Comparison of ENCODE assay signal across 10 cellular contexts in the genomic region with DNA sequence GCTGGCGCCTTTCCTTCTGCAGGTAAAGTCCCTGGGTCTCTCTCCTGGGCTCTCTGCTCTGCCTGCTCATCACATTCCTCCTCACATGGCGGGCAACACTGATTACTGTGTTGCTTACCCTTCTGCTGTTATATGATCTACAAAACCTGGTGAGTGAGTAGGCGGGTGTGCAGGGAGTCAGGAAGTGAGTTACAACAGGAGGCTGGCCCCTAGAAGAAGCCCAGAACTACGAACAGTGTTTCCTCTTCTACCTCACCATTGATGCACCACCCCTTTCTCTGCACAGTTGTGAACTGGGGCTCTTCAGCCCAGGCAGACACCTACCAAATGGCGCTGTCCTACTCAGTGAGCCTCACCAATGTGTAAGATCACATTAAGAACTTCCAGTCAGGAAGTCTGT. TPM values are rescaled to one million over a fixed set of nuclear protein-coding genes. Genes with fewer than 3 reads are reported as not detected.
DNase-seq lines count a peak whose midpoint lies in the region; ATAC-seq, FAIRE-seq and TF ChIP-seq lines count a peak whose summit lies in the region.
"Had no signal": no experiment of that assay in that cellular context is flagged by ENCODE, and none has a peak within 500 bp of the region (broad histone marks: within the 10 kb centered on the region; RNA-seq: fewer than 3 reads in every experiment).

No MANE protein-coding gene starts in this region.

- POLR2A ChIA-PET in activated CD4-positive, alpha-beta T cell treated with anti-CD3 and anti-CD28 coated beads, Interleukin-2, amount 10 ng/mL, durations not matched to agents 7 days and 5 days (lab: Charles Lee) = no interaction called here

- DNase-seq in GM13977 (ENCODE audit: low spot score) (peak; percentile 58), lung microvascular endothelial cell (ENCODE audit: low read depth in 2 of 2) (peak; percentile 37 to 55), GM19239 (ENCODE audit: insufficient read length, low spot score) (no peak)
- peak; percentile 15 for DNase-seq in activated CD4-positive, alpha-beta T cell treated with anti-CD3 and anti-CD28 coated beads, Interleukin-2, amount 10 ng/mL, durations not matched to agents 7 days and 5 days
- DNase-seq: cerebellar nuclear complex, WERI-Rb-1 had no signal

- ATAC-seq in HG02798 (IDR thresholded peaks at IDR 0.05; ENCODE audit: poor library complexity, unreplicated experiment) (peak; percentile 48), GM19452 (IDR thresholded peaks at IDR 0.05; ENCODE audit: unreplicated experiment) (no peak), HG03565 (IDR thresholded peaks at IDR 0.05; ENCODE audit: unreplicated experiment) (no peak)

- no peaks in the 10 kb centered on the region for H3K9me3 Mint-ChIP-seq in activated CD4-positive, alpha-beta T cell treated with anti-CD3 and anti-CD28 coated beads, Interleukin-2, amount 10 ng/mL, durations not matched to agents 7 days and 5 days
- H3K9me3 Mint-ChIP-seq: nephron had no signal

- peaks cover 21% of the 10 kb centered on the region for H3K4me1 Mint-ChIP-seq in activated CD4-positive, alpha-beta T cell treated with anti-CD3 and anti-CD28 coated beads, Interleukin-2, amount 10 ng/mL, durations not matched to agents 7 days and 5 days
- H3K4me1 Mint-ChIP-seq: nephron had no signal

- no peak for FAIRE-seq in GM19239 (lab: Jason Lieb, UNC)

- no peak overlapping the region for H3K4me3 Mint-ChIP-seq in activated CD4-positive, alpha-beta T cell treated with anti-CD3 and anti-CD28 coated beads, Interleukin-2, amount 10 ng/mL, durations not matched to agents 7 days and 5 days
- H3K4me3 Mint-ChIP-seq: nephron had no signal

- peak overlapping the region; percentile 84 for H3K27ac Mint-ChIP-seq in activated CD4-positive, alpha-beta T cell treated with anti-CD3 and anti-CD28 coated beads, Interleukin-2, amount 10 ng/mL, durations not matched to agents 7 days and 5 days
- H3K27ac Mint-ChIP-seq: nephron had no signal

- H3K27me3 Mint-ChIP-seq in activated CD4-positive, alpha-beta T cell treated with anti-CD3 and anti-CD28 coated beads, Interleukin-2, amount 10 ng/mL, durations not matched to agents 7 days and 5 days = peaks cover 3% of the 10 kb centered on the region

- no peak for TF ChIP-seq CTCF in GM13977 (IDR thresholded peaks at IDR 0.05; ENCODE audit: extremely low read depth, insufficient read depth, missing control alignments)

- in situ Hi-C loops in GM13977 (cut with MboI; ENCODE audit: low pct_unique_long_range_greater_than_20kb, low sequenced_read_pairs, unreplicated experiment) = no loop called here

- peaks cover 6% of the 10 kb centered on the region for H3K36me3 Mint-ChIP-seq in activated CD4-positive, alpha-beta T cell treated with anti-CD3 and anti-CD28 coated beads, Interleukin-2, amount 10 ng/mL, durations not matched to agents 7 days and 5 days (ENCODE audit: low read depth)

- CTCF ChIA-PET in activated CD4-positive, alpha-beta T cell treated with anti-CD3 and anti-CD28 coated beads, Interleukin-2, amount 10 ng/mL, durations not matched to agents 7 days and 5 days (lab: Charles Lee) = interaction anchor here (1.6 to 1.7 kb wide), 2 partner anchors 26 to 45 kb away, joined by 3 to 4 read pairs; no protein-coding TSS in a partner anchor

RNA-seq across cellular contexts. Expression of gene KLHL33, which starts 4.9 kb away (rescaled TPM):
- total RNA-seq in activated CD4-positive, alpha-beta T cell treated with anti-CD3 and anti-CD28 coated beads, Interleukin-2, amount 10 ng/mL, durations not matched to agents 7 days and 5 days = under 1 TPM; 0.15 to 0.17 TPM
- total RNA-seq in lung microvascular endothelial cell = under 0.01 TPM in 2 replicates

RNA-seq across cellular contexts. Expression of gene OSGEP, which starts 13.7 kb away (rescaled TPM):
- 10 to 100 TPM; 58.5 to 59.8 TPM for total RNA-seq in activated CD4-positive, alpha-beta T cell treated with anti-CD3 and anti-CD28 coated beads, Interleukin-2, amount 10 ng/mL, durations not matched to agents 7 days and 5 days
- total RNA-seq in lung microvascular endothelial cell = 47.3 and 48.0 TPM in 2 replicates

RNA-seq across cellular contexts. Expression of gene APEX1, which starts 14.1 kb away (rescaled TPM):
- 100 to 1,000 TPM; 131 to 144 TPM for total RNA-seq in activated CD4-positive, alpha-beta T cell treated with anti-CD3 and anti-CD28 coated beads, Interleukin-2, amount 10 ng/mL, durations not matched to agents 7 days and 5 days
- total RNA-seq in lung microvascular endothelial cell = 61.1 and 73.4 TPM in 2 replicates

RNA-seq across cellular contexts. Expression of gene PIP4P1, which starts 20.4 kb away (rescaled TPM):
- total RNA-seq in activated CD4-positive, alpha-beta T cell treated with anti-CD3 and anti-CD28 coated beads, Interleukin-2, amount 10 ng/mL, durations not matched to agents 7 days and 5 days = 10 to 100 TPM; 33.9 to 40.8 TPM
- 18.7 and 23.4 TPM in 2 replicates for total RNA-seq in lung microvascular endothelial cell

RNA-seq across cellular contexts. Expression of gene TEP1, which starts 27.6 kb away (rescaled TPM):
- total RNA-seq in activated CD4-positive, alpha-beta T cell treated with anti-CD3 and anti-CD28 coated beads, Interleukin-2, amount 10 ng/mL, durations not matched to agents 7 days and 5 days = 10 to 100 TPM; 38.1 to 42.9 TPM
- total RNA-seq in lung microvascular endothelial cell = 21.4 and 30.4 TPM in 2 replicates
